Comparison of ENCODE assay signal across 8 cellular contexts in genomic region chr12:106246891-106247730, GRCh38. TPM values are rescaled to one million over a fixed set of nuclear protein-coding genes. Genes with fewer than 3 reads are reported as not detected.
DNase-seq lines count a peak whose midpoint lies in the region; ATAC-seq and TF ChIP-seq lines count a peak whose summit lies in the region.

No MANE protein-coding gene starts in this region.

- peaks cover 12% of the 10 kb centered on the region for H3K27me3 Mint-ChIP-seq in activated CD4-positive, alpha-beta T cell treated with anti-CD3 and anti-CD28 coated beads, Interleukin-2, amount 10 ng/mL, durations not matched to agents 24 days and 14 days

- TF ChIP-seq CTCF in C4-2B (conservative IDR thresholded peaks at IDR 0.05) = no peak

- H3K27ac Mint-ChIP-seq in activated CD4-positive, alpha-beta T cell treated with anti-CD3 and anti-CD28 coated beads, Interleukin-2, amount 10 ng/mL, durations not matched to agents 24 days and 14 days = peak overlapping the region; percentile 62

- H3K4me3 ChIP-seq in Jurkat, Clone E6-1 (ENCODE audit: low read length) = peak overlapping the region; percentile 49

- DNase-seq in Jurkat, Clone E6-1 (ENCODE audit: low read depth, low spot score) = no peak
- peak; percentile 88 for DNase-seq in activated CD4-positive, alpha-beta T cell treated with anti-CD3 and anti-CD28 coated beads, Interleukin-2, amount 10 ng/mL, durations not matched to agents 24 days and 14 days
- DNase-seq in dermis blood vessel endothelial cell = peak; percentile 79
- DNase-seq in left lobe of liver (ENCODE audit: low spot score) = peak; percentile 78
- peak; percentile 51 for DNase-seq in stimulated activated CD4-positive, alpha-beta T cell treated with anti-CD3 and anti-CD28 coated beads, Interleukin-4, amount 100 ng/mL, for 24 hours

- ATAC-seq in GM19463 (IDR thresholded peaks at IDR 0.05; ENCODE audit: unreplicated experiment) = peak; percentile 25
- peak; percentile 56 for ATAC-seq in left lobe of liver
- ATAC-seq in HG03460 (IDR thresholded peaks at IDR 0.05; ENCODE audit: unreplicated experiment) = no peak

- H3K36me3 Mint-ChIP-seq in activated CD4-positive, alpha-beta T cell treated with anti-CD3 and anti-CD28 coated beads, Interleukin-2, amount 10 ng/mL, durations not matched to agents 24 days and 14 days (ENCODE audit: low read depth) = no peaks in the 10 kb centered on the region

- H3K4me1 Mint-ChIP-seq in activated CD4-positive, alpha-beta T cell treated with anti-CD3 and anti-CD28 coated beads, Interleukin-2, amount 10 ng/mL, durations not matched to agents 24 days and 14 days = peaks cover 9% of the 10 kb centered on the region

- H3K27ac ChIP-seq in C4-2B = peak overlapping the region; percentile 89

- no peaks in the 10 kb centered on the region for H3K9me3 Mint-ChIP-seq in activated CD4-positive, alpha-beta T cell treated with anti-CD3 and anti-CD28 coated beads, Interleukin-2, amount 10 ng/mL, durations not matched to agents 24 days and 14 days

- intact Hi-C loops in activated CD4-positive, alpha-beta T cell treated with anti-CD3 and anti-CD28 coated beads, Interleukin-2, amount 10 ng/mL, durations not matched to agents 24 days and 14 days (cut with micrococcal nuclease) = loop anchor here (5.0 kb wide), 2 partner anchors 35 to 110 kb away; partner anchors contain the start of gene POLR3B

- peak overlapping the region; percentile 78 for H3K4me3 Mint-ChIP-seq in activated CD4-positive, alpha-beta T cell treated with anti-CD3 and anti-CD28 coated beads, Interleukin-2, amount 10 ng/mL, durations not matched to agents 24 days and 14 days

RNA-seq across cellular contexts. Expression of gene CKAP4, which starts 0.7 kb away (rescaled TPM):
- 19.3 TPM for polyA plus RNA-seq in Jurkat, Clone E6-1 (2012; ENCODE audit: insufficient read depth, insufficient read length)
- total RNA-seq in activated CD4-positive, alpha-beta T cell treated with anti-CD3 and anti-CD28 coated beads, Interleukin-2, amount 10 ng/mL, durations not matched to agents 24 days and 14 days = 6.7 and 7.7 TPM in 2 replicates
- total RNA-seq in dermis blood vessel endothelial cell = 72.7 and 111 TPM in 2 replicates
- 22.6 TPM for total RNA-seq in left lobe of liver

RNA-seq across cellular contexts. Expression of gene TCP11L2, which starts 55.4 kb away (rescaled TPM):
- 0.76 TPM for polyA plus RNA-seq in Jurkat, Clone E6-1 (2012; ENCODE audit: insufficient read depth, insufficient read length)
- total RNA-seq in activated CD4-positive, alpha-beta T cell treated with anti-CD3 and anti-CD28 coated beads, Interleukin-2, amount 10 ng/mL, durations not matched to agents 24 days and 14 days = 3.2 and 4.5 TPM in 2 replicates
- total RNA-seq in dermis blood vessel endothelial cell (49.0 and 64.5 TPM in 2 replicates), left lobe of liver (8.9 TPM)
